26 cellular contexts compared by ENCODE assay signal in the genomic region with DNA sequence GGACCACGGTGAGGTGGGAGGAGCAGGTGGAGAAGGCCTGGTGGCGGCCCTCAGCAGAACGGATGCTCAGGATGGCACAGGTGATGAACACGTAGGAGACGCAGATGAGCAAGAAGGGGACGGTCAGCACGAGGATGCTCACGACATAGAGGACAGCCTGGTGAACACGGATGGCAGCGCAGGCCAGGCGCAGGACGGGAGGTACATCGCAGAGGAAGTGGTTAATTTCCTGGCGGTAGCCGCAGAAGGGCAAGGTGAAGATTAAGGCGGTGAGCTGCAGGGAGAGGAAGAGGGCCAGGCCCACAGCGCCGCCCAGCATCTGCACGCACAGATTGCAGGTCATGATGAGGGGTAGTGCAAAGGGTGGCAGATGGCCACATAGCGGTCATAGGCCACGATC. TPM values are rescaled to one million over a fixed set of nuclear protein-coding genes. Genes with fewer than 3 reads are reported as not detected.
DNase-seq lines count a peak whose midpoint lies in the region; ATAC-seq, FAIRE-seq and TF ChIP-seq lines count a peak whose summit lies in the region.
"Had no signal": no experiment of that assay in that cellular context is flagged by ENCODE, and none has a peak within 500 bp of the region (broad histone marks: within the 10 kb centered on the region; RNA-seq: fewer than 3 reads in every experiment).

No MANE protein-coding gene starts in this region.

- H3K27ac ChIP-seq in aorta (ENCODE audit: low read depth in 1 of 2, low read length in 2 of 2), result no peak overlapping the region
- H3K27ac ChIP-seq: A549; BLaER1 treated with 17β-estradiol and CSF1 and Interleukin-3, amounts not matched to agents 10 nM and 100 nM; GM23248 had no signal

- H3K4me1 Mint-ChIP-seq in WTC11 (no peaks in the 10 kb centered on the region), nephron progenitor cell (no peaks in the 10 kb centered on the region)
- H3K4me1 Mint-ChIP-seq: CD4-positive, alpha-beta memory T cell had no signal

- no peaks in the 10 kb centered on the region; the same call in 1 of the 2 replicates for H3K36me3 Mint-ChIP-seq in WTC11
- no peaks in the 10 kb centered on the region for H3K36me3 Mint-ChIP-seq in nephron progenitor cell (ENCODE audit: low read depth)
- H3K36me3 Mint-ChIP-seq: CD4-positive, alpha-beta memory T cell had no signal

- ATAC-seq in WTC11 (peak; percentile 58), aorta (ENCODE audit: low FRiP score) (peak; percentile 26), GM21825 (IDR thresholded peaks at IDR 0.05; ENCODE audit: unreplicated experiment) (no peak)
- ATAC-seq: A549, HCT116 had no signal

- H3K27me3 Mint-ChIP-seq in WTC11 (ENCODE audit: low read depth) (no peaks in the 10 kb centered on the region), nephron progenitor cell (ENCODE audit: low read depth, poor library complexity) (no peaks in the 10 kb centered on the region)

- CTCF ChIA-PET in WTC11 (lab: Charles Lee), result no interaction called here

- no peaks in the 10 kb centered on the region for H3K27me3 ChIP-seq in aorta (ENCODE audit: control insufficient read depth in 1 of 2, insufficient read depth in 2 of 2, low read length in 1 of 2)
- H3K27me3 ChIP-seq: BE2C; BLaER1 treated with 17β-estradiol and CSF1 and Interleukin-3, amounts not matched to agents 10 nM and 100 nM had no signal

- no peak for DNase-seq in GM12891 (ENCODE audit: insufficient read length, low spot score)
- peak; percentile 17 for DNase-seq in WTC11 (ENCODE audit: low spot score)
- no peak for DNase-seq in nephron progenitor cell
- DNase-seq in aorta, result no peak
- DNase-seq in NCI-H1930 (lab: John Stamatoyannopoulos, UW), result no peak
- no peak for DNase-seq in KG1 (lab: John Stamatoyannopoulos, UW)
- DNase-seq: 8988T; ACHN; AML-193; BE2C; Calu3; CD4-positive, alpha-beta memory T cell; COR-L47; DMS53; DMS79 treated with DMSO at 0.1 percent for 48 hours; GF-D8; GM23248; H9 had no signal

- H3K9me3 ChIP-seq in aorta (ENCODE audit: control insufficient read depth, low read length), result no peaks in the 10 kb centered on the region
- H3K9me3 ChIP-seq: A549, BE2C had no signal

- POLR2A ChIA-PET in WTC11 (lab: Charles Lee), result no interaction called here

- TF ChIP-seq CTCF in WTC11 (IDR thresholded peaks at IDR 0.05) (no peak), nephron progenitor cell (IDR thresholded peaks at IDR 0.05) (no peak)

- no peaks in the 10 kb centered on the region for H3K4me1 ChIP-seq in aorta (ENCODE audit: control insufficient read depth in 1 of 2, insufficient read depth in 2 of 2, low read length in 2 of 2)
- H3K4me1 ChIP-seq: A549; BE2C; BLaER1 treated with 17β-estradiol and CSF1 and Interleukin-3, amounts not matched to agents 10 nM and 100 nM had no signal

- intact Hi-C loops in aorta (cut with DNase I), result no loop called here

- no peak overlapping the region for H3K4me3 Mint-ChIP-seq in WTC11
- no peak overlapping the region for H3K4me3 Mint-ChIP-seq in nephron progenitor cell
- H3K4me3 Mint-ChIP-seq: CD4-positive, alpha-beta memory T cell; H9 had no signal

- no peak overlapping the region for H3K4me3 ChIP-seq in aorta (ENCODE audit: low read length in 2 of 2)
- H3K4me3 ChIP-seq: A549; BLaER1 treated with 17β-estradiol and CSF1 and Interleukin-3, amounts not matched to agents 10 nM and 100 nM; GM23248 had no signal

- H3K9me3 Mint-ChIP-seq in WTC11 (peaks cover 22% of the 10 kb centered on the region), nephron progenitor cell (peaks cover 18% of the 10 kb centered on the region)

- H3K36me3 ChIP-seq in aorta (ENCODE audit: control insufficient read depth in 1 of 2, insufficient read depth in 2 of 2, low read length in 1 of 2), result no peaks in the 10 kb centered on the region
- H3K36me3 ChIP-seq: BE2C; BLaER1 treated with 17β-estradiol and CSF1 and Interleukin-3, amounts not matched to agents 10 nM and 100 nM had no signal

- FAIRE-seq in GM12891 (lab: Jason Lieb, UNC), result peak; percentile 28
- FAIRE-seq: A549, GM12892 had no signal

- TF ChIP-seq POLR2A in GM12891 (IDR thresholded peaks at IDR 0.05; ENCODE audit: low read depth, low read length), result no peak

- no peak overlapping the region for H3K27ac Mint-ChIP-seq in WTC11
- H3K27ac Mint-ChIP-seq in nephron progenitor cell, result peak overlapping the region; percentile 71
- H3K27ac Mint-ChIP-seq: CD4-positive, alpha-beta memory T cell; H9 had no signal

- WGBS in aorta, 2 donors, result 90 to 93% methylated on average over 21 of the region's 21 CpGs

TF ChIP-seq in GM12891, 5 proteins besides CTCF, POLR2A, EP300 and RAD21:
- no peak for TF ChIP-seq SPI1 (IDR thresholded peaks at IDR 0.05; ENCODE audit: low read depth, low read length)
- no peak for TF ChIP-seq TAF1 (IDR thresholded peaks at IDR 0.05; ENCODE audit: low read depth, low read length)
- no peak for TF ChIP-seq POU2F2 (IDR thresholded peaks at IDR 0.05; ENCODE audit: low read depth, low read length)
- TF ChIP-seq POLR2AphosphoS5 (IDR thresholded peaks at IDR 0.05; ENCODE audit: low read depth, low read length), result no peak
- TF ChIP-seq PAX5 (IDR thresholded peaks at IDR 0.05; ENCODE audit: insufficient read depth, low read length, severe bottlenecking), result no peak
TF ChIP-seq in GM12891: peak in this region for 0.

TF ChIP-seq in WTC11, 78 proteins besides CTCF, POLR2A, EP300 and RAD21:
- TF ChIP-seq, protein P1, sequence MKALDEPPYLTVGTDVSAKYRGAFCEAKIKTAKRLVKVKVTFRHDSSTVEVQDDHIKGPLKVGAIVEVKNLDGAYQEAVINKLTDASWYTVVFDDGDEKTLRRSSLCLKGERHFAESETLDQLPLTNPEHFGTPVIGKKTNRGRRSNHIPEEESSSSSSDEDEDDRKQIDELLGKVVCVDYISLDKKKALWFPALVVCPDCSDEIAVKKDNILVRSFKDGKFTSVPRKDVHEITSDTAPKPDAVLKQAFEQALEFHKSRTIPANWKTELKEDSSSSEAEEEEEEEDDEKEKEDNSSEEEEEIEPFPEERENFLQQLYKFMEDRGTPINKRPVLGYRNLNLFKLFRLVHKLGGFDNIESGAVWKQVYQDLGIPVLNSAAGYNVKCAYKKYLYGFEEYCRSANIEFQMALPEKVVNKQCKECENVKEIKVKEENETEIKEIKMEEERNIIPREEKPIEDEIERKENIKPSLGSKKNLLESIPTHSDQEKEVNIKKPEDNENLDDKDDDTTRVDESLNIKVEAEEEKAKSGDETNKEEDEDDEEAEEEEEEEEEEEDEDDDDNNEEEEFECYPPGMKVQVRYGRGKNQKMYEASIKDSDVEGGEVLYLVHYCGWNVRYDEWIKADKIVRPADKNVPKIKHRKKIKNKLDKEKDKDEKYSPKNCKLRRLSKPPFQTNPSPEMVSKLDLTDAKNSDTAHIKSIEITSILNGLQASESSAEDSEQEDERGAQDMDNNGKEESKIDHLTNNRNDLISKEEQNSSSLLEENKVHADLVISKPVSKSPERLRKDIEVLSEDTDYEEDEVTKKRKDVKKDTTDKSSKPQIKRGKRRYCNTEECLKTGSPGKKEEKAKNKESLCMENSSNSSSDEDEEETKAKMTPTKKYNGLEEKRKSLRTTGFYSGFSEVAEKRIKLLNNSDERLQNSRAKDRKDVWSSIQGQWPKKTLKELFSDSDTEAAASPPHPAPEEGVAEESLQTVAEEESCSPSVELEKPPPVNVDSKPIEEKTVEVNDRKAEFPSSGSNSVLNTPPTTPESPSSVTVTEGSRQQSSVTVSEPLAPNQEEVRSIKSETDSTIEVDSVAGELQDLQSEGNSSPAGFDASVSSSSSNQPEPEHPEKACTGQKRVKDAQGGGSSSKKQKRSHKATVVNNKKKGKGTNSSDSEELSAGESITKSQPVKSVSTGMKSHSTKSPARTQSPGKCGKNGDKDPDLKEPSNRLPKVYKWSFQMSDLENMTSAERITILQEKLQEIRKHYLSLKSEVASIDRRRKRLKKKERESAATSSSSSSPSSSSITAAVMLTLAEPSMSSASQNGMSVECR (CRISPR knock-in tag; IDR thresholded peaks at IDR 0.05; ENCODE audit: borderline replicate concordance), result no peak
- TF ChIP-seq, protein P2, sequence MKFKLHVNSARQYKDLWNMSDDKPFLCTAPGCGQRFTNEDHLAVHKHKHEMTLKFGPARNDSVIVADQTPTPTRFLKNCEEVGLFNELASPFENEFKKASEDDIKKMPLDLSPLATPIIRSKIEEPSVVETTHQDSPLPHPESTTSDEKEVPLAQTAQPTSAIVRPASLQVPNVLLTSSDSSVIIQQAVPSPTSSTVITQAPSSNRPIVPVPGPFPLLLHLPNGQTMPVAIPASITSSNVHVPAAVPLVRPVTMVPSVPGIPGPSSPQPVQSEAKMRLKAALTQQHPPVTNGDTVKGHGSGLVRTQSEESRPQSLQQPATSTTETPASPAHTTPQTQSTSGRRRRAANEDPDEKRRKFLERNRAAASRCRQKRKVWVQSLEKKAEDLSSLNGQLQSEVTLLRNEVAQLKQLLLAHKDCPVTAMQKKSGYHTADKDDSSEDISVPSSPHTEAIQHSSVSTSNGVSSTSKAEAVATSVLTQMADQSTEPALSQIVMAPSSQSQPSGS (CRISPR knock-in tag; IDR thresholded peaks at IDR 0.05; ENCODE audit: borderline replicate concordance, low read depth), result no peak
TF ChIP-seq in WTC11: peak in this region for 0.

RNA-seq across cellular contexts. Expression of a gene that starts 24.0 kb away (rescaled TPM):
- polyA plus RNA-seq in GM12891 (2012; ENCODE audit: low read depth, missing spikeins), result not detected
- total RNA-seq in WTC11 (2021) (not detected in 3 replicates), aorta (not detected)
- not detected for polyA plus RNA-seq in aorta
- total RNA-seq: Calu3; CD4-positive, alpha-beta memory T cell; Daoy; G401; GM23248; H4; H9 had no signal
- polyA plus RNA-seq: A549; CD4-positive, alpha-beta memory T cell; GM23248 had no signal
